ENCODE assay signal across 1 cellular context in the genomic region with DNA sequence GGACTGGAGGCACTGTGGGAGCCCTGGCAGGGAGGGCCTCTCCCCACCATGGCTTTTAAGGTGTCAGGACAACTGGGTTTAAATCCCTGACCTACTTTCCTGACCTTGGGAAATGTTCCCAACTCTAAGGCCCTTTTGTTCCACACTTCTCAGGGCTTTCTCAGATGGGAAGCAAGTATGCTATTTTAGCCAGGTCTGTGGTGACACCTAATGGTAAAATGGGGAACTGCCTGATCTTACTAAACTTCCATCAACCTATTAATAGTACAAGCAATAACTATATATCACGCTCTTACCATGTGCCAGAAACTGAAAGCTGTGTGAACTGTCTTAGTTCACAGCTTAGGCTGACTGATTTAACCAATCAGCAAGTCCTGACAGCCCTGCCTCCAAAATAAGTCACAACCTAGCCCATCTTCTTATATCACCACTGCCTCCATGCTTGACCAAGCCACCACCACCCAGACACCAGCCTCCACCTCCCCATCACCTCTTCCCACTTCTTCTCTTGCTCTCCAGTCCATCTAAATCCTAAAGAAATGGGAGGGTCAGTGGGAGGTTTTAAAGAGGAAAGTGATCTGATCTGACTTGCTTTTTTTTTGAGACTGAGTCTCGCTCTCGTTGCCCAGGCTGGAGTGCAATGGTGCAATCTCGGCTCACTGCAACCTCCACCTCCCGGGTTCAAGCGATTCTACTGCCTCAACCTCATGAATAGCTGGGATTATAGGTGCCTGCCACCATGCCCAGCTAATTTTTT.
TF ChIP-seq lines count a peak whose summit lies in the region.

No MANE protein-coding gene starts in this region.

TF ChIP-seq in Ishikawa, 13 proteins besides CTCF, POLR2A, EP300 and RAD21 (continued from another document):
- TF ChIP-seq REST (IDR thresholded peaks at IDR 0.05; ENCODE audit: low read depth) = no peak
